ENCODE assay signal across 33 cellular contexts in genomic region chr14:36021926-36022325, GRCh38.
DNase-seq lines count a peak whose midpoint lies in the region; ATAC-seq and TF ChIP-seq lines count a peak whose summit lies in the region.
"Had no signal": no experiment of that assay in that cellular context is flagged by ENCODE, and none has a peak within 500 bp of the region (broad histone marks: within the 10 kb centered on the region; RNA-seq: fewer than 3 reads in every experiment).

No MANE protein-coding gene starts in this region.

- H3K4me3 ChIP-seq in neuronal stem cell (ENCODE audit: low read length in 2 of 2), result no peak overlapping the region
- no peak overlapping the region for H3K4me3 ChIP-seq in stomach
- H3K4me3 ChIP-seq: gastroesophageal sphincter, hepatocyte, pancreas, right atrium auricular region, thyroid gland, vagina had no signal

- H2BK5ac ChIP-seq in neuronal stem cell (ENCODE audit: low read length), result no peak overlapping the region

- no peak overlapping the region for H3K14ac ChIP-seq in neuronal stem cell (ENCODE audit: low read length)

- WGBS in neuronal stem cell (ENCODE audit: extremely low coverage in 2 of 2, insufficient read length in 2 of 2, insufficient replicate concordance in 1 of 2), 2 donors, result no CpG with 5 or more reads among the region's 3 CpGs
- WGBS in stomach, 5 donors, result 61 to 72% (median 65%) methylated on average over 3 of the region's 3 CpGs

- H3K9me3 Mint-ChIP-seq in brain, result peaks cover 0 to 3% (median 0%) of the 10 kb centered on the region in 5 experiments
- H3K9me3 Mint-ChIP-seq: activated CD4-positive, alpha-beta memory T cell treated with anti-CD3 and anti-CD28 coated beads for 36 hours; activated T-helper 2 cell treated with anti-CD3 and anti-CD28 coated beads, Interferon-gamma antibody, Interleukin-2, Interleukin-4, amounts not matched to agents 10 μg/mL and 5 μg/mL and 100 μg/mL, durations not matched to agents 14 hours and 24 hours and 36 hours; CD4-positive, alpha-beta T cell; nephron progenitor cell; T-helper 1 cell treated with Interleukin-12 subunit alpha and Interleukin-12 subunit beta and Interleukin-4 antibody, amounts not matched to agents 30 μg/mL and 1 μg/mL, for 36 hours had no signal

- no peak overlapping the region for H4K91ac ChIP-seq in neuronal stem cell (ENCODE audit: low read depth, low read length, poor library complexity)

- no peak overlapping the region for H2BK120ac ChIP-seq in neuronal stem cell (ENCODE audit: low read depth, low read length)

- intact Hi-C loops in stomach (cut with DNase I; ENCODE audit: low total_unique reads), result no loop called here

- H4K8ac ChIP-seq in neuronal stem cell (ENCODE audit: low read depth, low read length), result no peak overlapping the region

- peaks cover 0 to 46% (median 0%) of the 10 kb centered on the region in 3 experiments for H3K27me3 ChIP-seq in neuronal stem cell (ENCODE audit: control insufficient read depth in 3 of 3, insufficient read depth in 3 of 3, low read depth in 1 of 3, low read length in 3 of 3)
- H3K27me3 ChIP-seq in stomach, result no peaks in the 10 kb centered on the region
- H3K27me3 ChIP-seq: gastroesophageal sphincter, hepatocyte, pancreas, right atrium auricular region, thyroid gland, vagina had no signal

- no peak for TF ChIP-seq CTCF in brain (conservative IDR thresholded peaks at IDR 0.05)
- no peak for TF ChIP-seq CTCF in stomach (IDR thresholded peaks at IDR 0.05)

- H3K4me2 ChIP-seq in neuronal stem cell (ENCODE audit: insufficient read depth, low read length, poor library complexity, severe bottlenecking), result no peak overlapping the region
- H3K4me2 ChIP-seq: hepatocyte had no signal

- H3K4me1 ChIP-seq in neuronal stem cell (ENCODE audit: control insufficient read depth in 2 of 2, insufficient read depth in 1 of 2, low read depth in 1 of 2, low read length in 2 of 2) (peaks cover 0 to 13% of the 10 kb centered on the region in 2 donors), stomach (no peaks in the 10 kb centered on the region)
- H3K4me1 ChIP-seq: gastroesophageal sphincter, pancreas, right atrium auricular region, thyroid gland, vagina had no signal

- peaks cover 70% of the 10 kb centered on the region for H3K27me3 Mint-ChIP-seq in brain
- H3K27me3 Mint-ChIP-seq: activated CD4-positive, alpha-beta memory T cell treated with anti-CD3 and anti-CD28 coated beads for 36 hours; CD4-positive, alpha-beta T cell; IgD-negative memory B cell had no signal

- TF ChIP-seq EP300 in stomach (IDR thresholded peaks at IDR 0.05), result no peak

- H3K36me3 Mint-ChIP-seq in brain, result no peaks in the 10 kb centered on the region
- H3K36me3 Mint-ChIP-seq: activated CD4-positive, alpha-beta memory T cell treated with anti-CD3 and anti-CD28 coated beads for 36 hours; IgD-negative memory B cell had no signal

- DNase-seq in NCI-H748 treated with DMSO at 0.1 percent for 48 hours (lab: John Stamatoyannopoulos, UW) (peak; percentile 17), NCI-H748 (lab: John Stamatoyannopoulos, UW; ENCODE audit: unreplicated experiment) (no peak), neuronal stem cell (ENCODE audit: low spot score) (no peak), stomach (no peak), NCI-H2171 treated with DMSO at 0.1 percent for 48 hours (lab: John Stamatoyannopoulos, UW) (no peak)
- DNase-seq: activated CD4-positive, alpha-beta memory T cell treated with anti-CD3 and anti-CD28 coated beads for 36 hours; activated CD8-positive, alpha-beta memory T cell treated with anti-CD3 and anti-CD28 coated beads, Interleukin-2, amount 50 U/mL, for 4 hours; activated naive CD4-positive, alpha-beta T cell treated with anti-CD3 and anti-CD28 coated beads, Interleukin-2, amount 50 U/mL, for 16 hours; amniotic stem cell; CD4-positive, alpha-beta T cell; effector CD8-positive, alpha-beta T cell; H7; left colon; NCI-H187; NCI-H524; nephron progenitor cell; pancreas; Right ventricle myocardium superior; small intestine; stimulated activated naive CD4-positive, alpha-beta T cell; thyroid gland had no signal

- no peaks in the 10 kb centered on the region for H3K79me1 ChIP-seq in neuronal stem cell (ENCODE audit: low read depth, low read length)

- peak overlapping the region in 2 of 5 experiments; percentile 57 to 70 for H3K4me3 Mint-ChIP-seq in brain
- H3K4me3 Mint-ChIP-seq: activated CD4-positive, alpha-beta memory T cell treated with anti-CD3 and anti-CD28 coated beads for 36 hours; CD4-positive, alpha-beta T cell; nephron progenitor cell; T-helper 1 cell treated with Interleukin-12 subunit alpha and Interleukin-12 subunit beta and Interleukin-4 antibody, amounts not matched to agents 30 μg/mL and 1 μg/mL, for 36 hours had no signal

- no peak overlapping the region for H2BK12ac ChIP-seq in neuronal stem cell (ENCODE audit: low read length)

- H3K4ac ChIP-seq in neuronal stem cell (ENCODE audit: low read length), result no peak overlapping the region

- no peak overlapping the region for H2BK15ac ChIP-seq in neuronal stem cell (ENCODE audit: low read length)

- H3K36me3 ChIP-seq in neuronal stem cell (replicated peaks in 1 of 2; ENCODE audit: control insufficient read depth in 2 of 2, insufficient read depth in 2 of 2, low read length in 2 of 2), result no peaks in the 10 kb centered on the region
- no peaks in the 10 kb centered on the region for H3K36me3 ChIP-seq in stomach
- H3K36me3 ChIP-seq: gastroesophageal sphincter, pancreas, right atrium auricular region, thyroid gland, vagina had no signal

- H3K27ac ChIP-seq in neuronal stem cell (replicated peaks; ENCODE audit: low read length) (peak overlapping the region; percentile 12), stomach (no peak overlapping the region)
- H3K27ac ChIP-seq: gastroesophageal sphincter, hepatocyte, pancreas, right atrium auricular region, thyroid gland, vagina had no signal

- no peak for TF ChIP-seq POLR2A in stomach (IDR thresholded peaks at IDR 0.05)

- no peak overlapping the region for H2AFZ ChIP-seq in neuronal stem cell (ENCODE audit: low read length)
- H2AFZ ChIP-seq: hepatocyte had no signal

- ATAC-seq in HG02610 (IDR thresholded peaks at IDR 0.05; ENCODE audit: unreplicated experiment) (peak; percentile 42), HG03378 (IDR thresholded peaks at IDR 0.05; ENCODE audit: unreplicated experiment) (no peak)
- ATAC-seq: gastroesophageal sphincter, left colon, Panc1, pancreas, SK-N-SH treated with all-trans-retinoic acid at 6 μM for 48 hours had no signal

- H2AK5ac ChIP-seq in neuronal stem cell (ENCODE audit: low read depth, low read length), result no peak overlapping the region

- no peak overlapping the region for H3K23ac ChIP-seq in neuronal stem cell (ENCODE audit: low read depth, low read length, poor library complexity)

- H3K18ac ChIP-seq in neuronal stem cell (ENCODE audit: low read length), result no peak overlapping the region

- H3K9me3 ChIP-seq in neuronal stem cell (replicated peaks in 1 of 2; ENCODE audit: control insufficient read depth in 2 of 2, insufficient read depth in 1 of 2, low read depth in 1 of 2, low read length in 2 of 2), result no peaks in the 10 kb centered on the region
- H3K9me3 ChIP-seq in stomach, result no peaks in the 10 kb centered on the region
- H3K9me3 ChIP-seq: gastroesophageal sphincter, pancreas, right atrium auricular region, thyroid gland, vagina had no signal

- peak overlapping the region in 3 of 5 experiments; percentile 63 to 67 (median 67) for H3K27ac Mint-ChIP-seq in brain
- H3K27ac Mint-ChIP-seq: activated CD4-positive, alpha-beta memory T cell treated with anti-CD3 and anti-CD28 coated beads for 36 hours; activated T-helper 2 cell treated with anti-CD3 and anti-CD28 coated beads, Interferon-gamma antibody, Interleukin-2, Interleukin-4, amounts not matched to agents 10 μg/mL and 5 μg/mL and 100 μg/mL, durations not matched to agents 14 hours and 24 hours and 36 hours; CD4-positive, alpha-beta T cell; IgD-negative memory B cell; nephron progenitor cell; T-helper 1 cell treated with Interleukin-12 subunit alpha and Interleukin-12 subunit beta and Interleukin-4 antibody, amounts not matched to agents 30 μg/mL and 1 μg/mL, for 36 hours had no signal

- H3K4me1 Mint-ChIP-seq in brain, result peaks cover 43% of the 10 kb centered on the region
- H3K4me1 Mint-ChIP-seq: nephron progenitor cell had no signal

- H3K9ac ChIP-seq in neuronal stem cell (ENCODE audit: low read depth, low read length, poor library complexity), result no peak overlapping the region
